Comparison of ENCODE assay signal across 13 cellular contexts in genomic region chr10:125043824-125044658, GRCh38.
DNase-seq lines count a peak whose midpoint lies in the region; ATAC-seq and TF ChIP-seq lines count a peak whose summit lies in the region.
"Had no signal": no experiment of that assay in that cellular context is flagged by ENCODE, and none has a peak within 500 bp of the region (broad histone marks: within the 10 kb centered on the region; RNA-seq: fewer than 3 reads in every experiment).

No MANE protein-coding gene starts in this region.

- no peak for DNase-seq in SK-N-MC (ENCODE audit: low read depth, low spot score)
- DNase-seq in hepatocyte (ENCODE audit: low spot score): no peak
- DNase-seq in gastrocnemius medialis: peak in 1 of 2 donors; percentile 48
- DNase-seq in NCI-H446 (lab: John Stamatoyannopoulos, UW): no peak
- no peak for DNase-seq in activated naive CD4-positive, alpha-beta T cell treated with anti-CD3 and anti-CD28 coated beads, Interleukin-2, amount 50 U/mL, for 72 hours (ENCODE audit: low spot score in 2 of 2)
- no peak for DNase-seq in cortex of kidney (lab: John Stamatoyannopoulos, UW)
- DNase-seq: activated CD4-positive, alpha-beta T cell treated with anti-CD3 and anti-CD28 coated beads, Interleukin-2, amount 10 ng/mL, durations not matched to agents 24 days and 14 days; activated naive CD4-positive, alpha-beta T cell treated with anti-CD3 and anti-CD28 coated beads, Interleukin-2, amount 10 ng/mL, durations not matched to agents 7 days and 5 days; NCI-H1694; NCI-H446 treated with DMSO at 0.1 percent for 48 hours had no signal

- H3K9me2 ChIP-seq in hepatocyte (replicated peaks; ENCODE audit: insufficient read depth): no peaks in the 10 kb centered on the region

- H3K27ac Mint-ChIP-seq in activated naive CD4-positive, alpha-beta T cell treated with anti-CD3 and anti-CD28 coated beads, Interleukin-2, amount 50 U/mL, for 72 hours: no peak overlapping the region
- H3K27ac Mint-ChIP-seq: activated CD4-positive, alpha-beta T cell treated with anti-CD3 and anti-CD28 coated beads, Interleukin-2, amount 10 ng/mL, durations not matched to agents 24 days and 14 days; activated naive CD4-positive, alpha-beta T cell treated with anti-CD3 and anti-CD28 coated beads, Interleukin-2, amount 10 ng/mL, durations not matched to agents 7 days and 5 days had no signal

- H3K36me3 ChIP-seq in BLaER1: peaks cover 53% of the 10 kb centered on the region
- no peaks in the 10 kb centered on the region for H3K36me3 ChIP-seq in SK-N-MC (ENCODE audit: insufficient read depth, low read length)
- H3K36me3 ChIP-seq in hepatocyte (replicated peaks; ENCODE audit: insufficient read depth, low read depth): no peaks in the 10 kb centered on the region
- no peaks in the 10 kb centered on the region for H3K36me3 ChIP-seq in gastrocnemius medialis

- TF ChIP-seq CTCF in hepatocyte (IDR thresholded peaks at IDR 0.05; ENCODE audit: poor library complexity) (no peak), gastrocnemius medialis (IDR thresholded peaks at IDR 0.05 in 4 of 5, conservative IDR thresholded peaks at IDR 0.05 in 1 of 5) (no peak)

- H3K9me3 ChIP-seq in BLaER1 (no peaks in the 10 kb centered on the region), SK-N-MC (ENCODE audit: low read depth, low read length) (no peaks in the 10 kb centered on the region), hepatocyte (ENCODE audit: low read depth) (no peaks in the 10 kb centered on the region), gastrocnemius medialis (no peaks in the 10 kb centered on the region)

- no peak for ATAC-seq in gastrocnemius medialis
- ATAC-seq in activated naive CD4-positive, alpha-beta T cell treated with anti-CD3 and anti-CD28 coated beads, Interleukin-2, amount 50 U/mL, for 72 hours: no peak
- no peak for ATAC-seq in GM19395 (IDR thresholded peaks at IDR 0.05; ENCODE audit: unreplicated experiment)

- H3K4me1 ChIP-seq in BLaER1 (peaks cover 61% of the 10 kb centered on the region), hepatocyte (ENCODE audit: insufficient read depth) (peaks cover 27% of the 10 kb centered on the region), gastrocnemius medialis (peaks cover 66 to 76% of the 10 kb centered on the region in 2 donors)

- no peaks in the 10 kb centered on the region for H3K27me3 ChIP-seq in BLaER1
- no peaks in the 10 kb centered on the region for H3K27me3 ChIP-seq in hepatocyte
- no peaks in the 10 kb centered on the region for H3K27me3 ChIP-seq in gastrocnemius medialis

- in situ Hi-C loops in gastrocnemius medialis (cut with MboI; ENCODE audit: low sequenced_read_pairs in 4 of 4): loop anchor here in 3 of 4 donors (10.0 to 25.0 kb wide), 3 partner anchors 111 to 301 kb away; no protein-coding TSS in a partner anchor

- no peak overlapping the region for H2AFZ ChIP-seq in hepatocyte

- 87% methylated on average over 17 of the region's 17 CpGs for WGBS in hepatocyte (ENCODE audit: low lambda C conversion rate, missing lambda C conversion rate)

- TF ChIP-seq POLR2A in gastrocnemius medialis (IDR thresholded peaks at IDR 0.05): no peak

- peaks cover 97% of the 10 kb centered on the region for H3K79me2 ChIP-seq in hepatocyte

- no peaks in the 10 kb centered on the region for H3K9me3 Mint-ChIP-seq in activated naive CD4-positive, alpha-beta T cell treated with anti-CD3 and anti-CD28 coated beads, Interleukin-2, amount 50 U/mL, for 72 hours
- H3K9me3 Mint-ChIP-seq: activated CD4-positive, alpha-beta T cell treated with anti-CD3 and anti-CD28 coated beads, Interleukin-2, amount 10 ng/mL, durations not matched to agents 24 days and 14 days; activated naive CD4-positive, alpha-beta T cell treated with anti-CD3 and anti-CD28 coated beads, Interleukin-2, amount 10 ng/mL, durations not matched to agents 7 days and 5 days had no signal

- H3K9ac ChIP-seq in BLaER1: no peak overlapping the region
- no peak overlapping the region for H3K9ac ChIP-seq in SK-N-MC (ENCODE audit: insufficient read length)

- intact Hi-C loops in gastrocnemius medialis (cut with DNase I; ENCODE audit: low total_unique reads): loop anchor here (2.0 to 10.0 kb wide), 2 partner anchors 105 to 519 kb away; no protein-coding TSS in a partner anchor

- H3K36me3 Mint-ChIP-seq in activated naive CD4-positive, alpha-beta T cell treated with anti-CD3 and anti-CD28 coated beads, Interleukin-2, amount 50 U/mL, for 72 hours: no peaks in the 10 kb centered on the region
- H3K36me3 Mint-ChIP-seq: activated naive CD4-positive, alpha-beta T cell treated with anti-CD3 and anti-CD28 coated beads, Interleukin-2, amount 10 ng/mL, durations not matched to agents 7 days and 5 days had no signal

- H3K4me2 ChIP-seq in BLaER1 (peak overlapping the region; percentile 74), hepatocyte (no peak overlapping the region)

- H4K20me1 ChIP-seq in BLaER1 (peaks cover 99% of the 10 kb centered on the region), hepatocyte (ENCODE audit: insufficient read depth, poor library complexity, severe bottlenecking) (peaks cover 33% of the 10 kb centered on the region)

- H3K27ac ChIP-seq in BLaER1 (peak overlapping the region; percentile 54; the same call in 1 of the 2 replicates), SK-N-MC (peak overlapping the region; percentile 31), hepatocyte (peak overlapping the region; percentile 89), gastrocnemius medialis (peak overlapping the region; percentile 69 to 83 (median 75))

- H3K4me3 ChIP-seq in BLaER1 (no peak overlapping the region), SK-N-MC (no peak overlapping the region), hepatocyte (no peak overlapping the region), gastrocnemius medialis (no peak overlapping the region)
- H3K4me3 ChIP-seq: skin epidermis had no signal

Comparison
In these comparisons a context has a peak if more than half of its experiments do, and no peak if none do; other contexts are left out.
1. H3K27ac ChIP-seq: peak in every context shown above with its lines; median percentile 89 in hepatocyte; 75 in gastrocnemius medialis; 54 in BLaER1; 31 in SK-N-MC.